ENCODE assay signal across 9 cellular contexts in genomic region chr2:144382848-144383247, GRCh38.
DNase-seq lines count a peak whose midpoint lies in the region; ATAC-seq and TF ChIP-seq lines count a peak whose summit lies in the region.
"Had no signal": no experiment of that assay in that cellular context is flagged by ENCODE, and none has a peak within 500 bp of the region (broad histone marks: within the 10 kb centered on the region; RNA-seq: fewer than 3 reads in every experiment).

No MANE protein-coding gene starts in this region.

- intact Hi-C loops in breast epithelium (cut with DNase I; ENCODE audit: low total_unique reads): no loop called here

- no peaks in the 10 kb centered on the region for H3K36me3 ChIP-seq in breast epithelium

- H3K9me3 Mint-ChIP-seq in activated T-cell treated with anti-CD3 and anti-CD28 coated beads, Interleukin-2, amount 50 U/mL, for 72 hours: peaks cover 0 to 2% of the 10 kb centered on the region in 2 donors
- no peaks in the 10 kb centered on the region for H3K9me3 Mint-ChIP-seq in T-helper 2 cell treated with Interferon-gamma antibody and Interleukin-4, amounts not matched to agents 5 μg/mL and 100 μg/mL, for 36 hours
- H3K9me3 Mint-ChIP-seq in nephron: peaks cover 4% of the 10 kb centered on the region
- no peaks in the 10 kb centered on the region for H3K9me3 Mint-ChIP-seq in type B pancreatic cell

- DNase-seq in activated T-cell treated with anti-CD3 and anti-CD28 coated beads, Interleukin-2, amount 50 U/mL, for 72 hours: peak; percentile 28 to 34
- no peak for DNase-seq in activated T-cell treated with anti-CD3 and anti-CD28 coated beads, Interleukin-2, amount 50 U/mL, for 48 hours
- peak; percentile 42 for DNase-seq in T-helper 2 cell treated with Interferon-gamma antibody and Interleukin-4, amounts not matched to agents 5 μg/mL and 100 μg/mL, for 36 hours (ENCODE audit: low spot score)
- DNase-seq in foreskin melanocyte: no peak
- DNase-seq in breast epithelium (ENCODE audit: low spot score in 2 of 2): no peak
- DNase-seq in type B pancreatic cell (ENCODE audit: extremely low spot score, unreplicated experiment): no peak

- peaks cover 50% of the 10 kb centered on the region for H3K4me1 Mint-ChIP-seq in activated T-cell treated with anti-CD3 and anti-CD28 coated beads, Interleukin-2, amount 50 U/mL, for 72 hours (ENCODE audit: low read depth)
- H3K4me1 Mint-ChIP-seq in T-helper 2 cell treated with Interferon-gamma antibody and Interleukin-4, amounts not matched to agents 5 μg/mL and 100 μg/mL, for 36 hours (ENCODE audit: low read depth): peaks cover 22% of the 10 kb centered on the region
- H3K4me1 Mint-ChIP-seq in nephron (peaks cover 36% of the 10 kb centered on the region), type B pancreatic cell (ENCODE audit: unreplicated experiment) (peaks cover 4% of the 10 kb centered on the region)

- no peaks in the 10 kb centered on the region for H3K4me1 ChIP-seq in breast epithelium

- TF ChIP-seq CTCF in nephron (IDR thresholded peaks at IDR 0.05; ENCODE audit: unreplicated experiment in 3 of 3) (no peak), breast epithelium (IDR thresholded peaks at IDR 0.05) (no peak), type B pancreatic cell (conservative IDR thresholded peaks at IDR 0.05) (no peak)

- peak; percentile 91 to 96 for ATAC-seq in activated T-cell treated with anti-CD3 and anti-CD28 coated beads, Interleukin-2, amount 50 U/mL, for 72 hours (replicated peaks in 1 of 2)
- peak; percentile 93 for ATAC-seq in HG03039 (IDR thresholded peaks at IDR 0.05; ENCODE audit: unreplicated experiment)

- H3K27me3 ChIP-seq in breast epithelium: no peaks in the 10 kb centered on the region

- no peak overlapping the region for H3K27ac ChIP-seq in breast epithelium
- H3K27ac ChIP-seq: C4-2B had no signal

- H3K4me3 Mint-ChIP-seq in activated T-cell treated with anti-CD3 and anti-CD28 coated beads, Interleukin-2, amount 50 U/mL, for 72 hours: peak overlapping the region; percentile 0 to 25
- H3K4me3 Mint-ChIP-seq in T-helper 2 cell treated with Interferon-gamma antibody and Interleukin-4, amounts not matched to agents 5 μg/mL and 100 μg/mL, for 36 hours: peak overlapping the region; percentile 69
- H3K4me3 Mint-ChIP-seq in nephron (no peak overlapping the region), type B pancreatic cell (no peak overlapping the region)

- peak overlapping the region; percentile 56 for H3K27ac Mint-ChIP-seq in activated T-cell treated with anti-CD3 and anti-CD28 coated beads, Interleukin-2, amount 50 U/mL, for 72 hours
- H3K27ac Mint-ChIP-seq in T-helper 2 cell treated with Interferon-gamma antibody and Interleukin-4, amounts not matched to agents 5 μg/mL and 100 μg/mL, for 36 hours: peak overlapping the region; percentile 29
- H3K27ac Mint-ChIP-seq in nephron (peak overlapping the region in 2 of 3 experiments; percentile 47 to 63), type B pancreatic cell (no peak overlapping the region)

- TF ChIP-seq POLR2A in breast epithelium (IDR thresholded peaks at IDR 0.05): no peak

- H3K4me3 ChIP-seq in breast epithelium: no peak overlapping the region

- H3K36me3 Mint-ChIP-seq in activated T-cell treated with anti-CD3 and anti-CD28 coated beads, Interleukin-2, amount 50 U/mL, for 72 hours (ENCODE audit: insufficient read depth in 2 of 2): no peaks in the 10 kb centered on the region
- H3K36me3 Mint-ChIP-seq in T-helper 2 cell treated with Interferon-gamma antibody and Interleukin-4, amounts not matched to agents 5 μg/mL and 100 μg/mL, for 36 hours (ENCODE audit: low read depth): peaks cover 1% of the 10 kb centered on the region
- H3K36me3 Mint-ChIP-seq in nephron (ENCODE audit: low read depth): peaks cover 31% of the 10 kb centered on the region
- H3K36me3 Mint-ChIP-seq in type B pancreatic cell: peaks cover 6% of the 10 kb centered on the region

- no peaks in the 10 kb centered on the region for H3K27me3 Mint-ChIP-seq in activated T-cell treated with anti-CD3 and anti-CD28 coated beads, Interleukin-2, amount 50 U/mL, for 72 hours (ENCODE audit: low read depth)
- no peaks in the 10 kb centered on the region for H3K27me3 Mint-ChIP-seq in T-helper 2 cell treated with Interferon-gamma antibody and Interleukin-4, amounts not matched to agents 5 μg/mL and 100 μg/mL, for 36 hours (ENCODE audit: low read depth)
- H3K27me3 Mint-ChIP-seq in nephron (ENCODE audit: low read depth): peaks cover 4% of the 10 kb centered on the region
- H3K27me3 Mint-ChIP-seq in type B pancreatic cell: peaks cover 12% of the 10 kb centered on the region

- H3K9me3 ChIP-seq in breast epithelium: no peaks in the 10 kb centered on the region

Comparison
In these comparisons a context has a peak if more than half of its experiments do, and no peak if none do; other contexts are left out.
1. DNase-seq: peak in activated T-cell treated with anti-CD3 and anti-CD28 coated beads, Interleukin-2, amount 50 U/mL, for 72 hours (2 of 2) and T-helper 2 cell treated with Interferon-gamma antibody and Interleukin-4, amounts not matched to agents 5 μg/mL and 100 μg/mL, for 36 hours (single experiment); none in activated T-cell treated with anti-CD3 and anti-CD28 coated beads, Interleukin-2, amount 50 U/mL, for 48 hours (0 of 2), foreskin melanocyte (single experiment), breast epithelium (0 of 2) and type B pancreatic cell (single experiment).
2. H3K4me3 Mint-ChIP-seq: peak in activated T-cell treated with anti-CD3 and anti-CD28 coated beads, Interleukin-2, amount 50 U/mL, for 72 hours (2 of 2) and T-helper 2 cell treated with Interferon-gamma antibody and Interleukin-4, amounts not matched to agents 5 μg/mL and 100 μg/mL, for 36 hours (single experiment); none in nephron (0 of 3) and type B pancreatic cell (single experiment).